8 cellular contexts compared by ENCODE assay signal in genomic region chr19:18098891-18099622, GRCh38. TPM values are rescaled to one million over a fixed set of nuclear protein-coding genes. Genes with fewer than 3 reads are reported as not detected.
DNase-seq lines count a peak whose midpoint lies in the region; ATAC-seq and TF ChIP-seq lines count a peak whose summit lies in the region.

No MANE protein-coding gene starts in this region.

- 6% methylated on average over 33 of the region's 34 CpGs for WGBS in prostate gland

- H3K36me3 ChIP-seq in brain microvascular endothelial cell (replicated peaks) (no peaks in the 10 kb centered on the region), prostate gland (no peaks in the 10 kb centered on the region)

- H3K27ac ChIP-seq in brain microvascular endothelial cell (no peak overlapping the region), prostate gland (no peak overlapping the region)

- H3K27me3 ChIP-seq in brain microvascular endothelial cell (replicated peaks): peaks cover 9% of the 10 kb centered on the region
- no peaks in the 10 kb centered on the region for H3K27me3 ChIP-seq in prostate gland (replicated peaks; ENCODE audit: insufficient read depth)

- TF ChIP-seq CTCF in CD14-positive monocyte (IDR thresholded peaks at IDR 0.05) (no peak), brain microvascular endothelial cell (IDR thresholded peaks at IDR 0.05; ENCODE audit: low read depth, low read length, missing control alignments) (no peak), prostate gland (IDR thresholded peaks at IDR 0.05) (no peak)

- no peaks in the 10 kb centered on the region for H3K9me3 ChIP-seq in prostate gland

- H3K9me3 Mint-ChIP-seq in CD14-positive monocyte: peaks cover 0 to 3% (median 0%) of the 10 kb centered on the region in 7 donors

- ATAC-seq in GM19328 (IDR thresholded peaks at IDR 0.05; ENCODE audit: unreplicated experiment): peak; percentile 42
- peak; percentile 46 for ATAC-seq in HG03378 (IDR thresholded peaks at IDR 0.05; ENCODE audit: unreplicated experiment)

- TF ChIP-seq POLR2A in prostate gland (IDR thresholded peaks at IDR 0.05): no peak

- peak overlapping the region; percentile 81 to 90 for H3K4me3 Mint-ChIP-seq in CD14-positive monocyte

- DNase-seq in CD14-positive monocyte (ENCODE audit: low spot score) (peak; percentile 62), kidney tubule cell (ENCODE audit: low spot score) (peak; percentile 34), brain microvascular endothelial cell (no peak), prostate gland (ENCODE audit: low spot score) (no peak), AG08396 (ENCODE audit: low spot score) (no peak)
- peak; percentile 62 for DNase-seq in activated CD8-positive, alpha-beta memory T cell treated with anti-CD3 and anti-CD28 coated beads, Interleukin-2, amount 50 U/mL, for 4 hours

- no peaks in the 10 kb centered on the region for H3K4me1 ChIP-seq in prostate gland (replicated peaks)

- peaks cover 4 to 14% of the 10 kb centered on the region in 2 donors for H3K36me3 Mint-ChIP-seq in CD14-positive monocyte

- peak overlapping the region in 3 of 7 donors; percentile 50 to 82 (median 68) for H3K27ac Mint-ChIP-seq in CD14-positive monocyte

- intact Hi-C loops in CD14-positive monocyte (cut with micrococcal nuclease) (no loop called here), prostate gland (cut with DNase I) (no loop called here)

- H3K4me1 Mint-ChIP-seq in CD14-positive monocyte: peaks cover 36% of the 10 kb centered on the region

- H3K27me3 Mint-ChIP-seq in CD14-positive monocyte (ENCODE audit: low read depth in 3 of 3): peaks cover 14 to 19% (median 16%) of the 10 kb centered on the region in 3 donors

- H3K4me3 ChIP-seq in brain microvascular endothelial cell (ENCODE audit: low read depth, low read length) (no peak overlapping the region), prostate gland (peak overlapping the region in 1 of 2 donors; percentile 15)

- in situ Hi-C loops in brain microvascular endothelial cell (cut with HindIII; ENCODE audit: low pct_ligation_motif_present, low sequenced_read_pairs): no loop called here

RNA-seq across cellular contexts. Expression of gene MAST3, which starts 1.5 kb away (rescaled TPM):
- polyA plus RNA-seq in CD14-positive monocyte: 10 to 100 TPM in 1 of 2 donors, 1 to 10 TPM in 1; 6.8 to 12.4 TPM
- 10 to 100 TPM in 1 of 2 donors, 1 to 10 TPM in 1; 6.1 to 10.8 TPM for total RNA-seq in prostate gland

RNA-seq across cellular contexts. Expression of gene IL12RB1, which starts 12.3 kb away (rescaled TPM):
- polyA plus RNA-seq in CD14-positive monocyte: 1 to 10 TPM; 7.8 to 7.9 TPM
- under 1 TPM; 0.62 to 0.73 TPM for total RNA-seq in prostate gland

RNA-seq across cellular contexts. Expression of gene PIK3R2, which starts 53.9 kb away (rescaled TPM):
- polyA plus RNA-seq in CD14-positive monocyte: 1 to 10 TPM in 1 of 2 donors, under 1 TPM in 1; 0.99 to 2.0 TPM
- 10 to 100 TPM; 41.3 to 71.6 TPM for total RNA-seq in prostate gland

Comparison
In these comparisons a context has a peak if more than half of its experiments do, and no peak if none do; other contexts are left out.
1. DNase-seq: peak in CD14-positive monocyte (single experiment), activated CD8-positive, alpha-beta memory T cell treated with anti-CD3 and anti-CD28 coated beads, Interleukin-2, amount 50 U/mL, for 4 hours (single experiment) and kidney tubule cell (single experiment); none in brain microvascular endothelial cell (single experiment), prostate gland (single experiment) and AG08396 (single experiment).